ENCODE assay signal across 8 cellular contexts in genomic region chr15:39934415-39935044, GRCh38. TPM values are rescaled to one million over a fixed set of nuclear protein-coding genes. Genes with fewer than 3 reads are reported as not detected.
DNase-seq lines count a peak whose midpoint lies in the region; ATAC-seq and TF ChIP-seq lines count a peak whose summit lies in the region.

No MANE protein-coding gene starts in this region.

- H3K4me2 ChIP-seq in parathyroid adenoma (ENCODE audit: low read length), result peak overlapping the region; percentile 88

- H3K4me3 ChIP-seq in parathyroid adenoma (ENCODE audit: low read depth, low read length), result peak overlapping the region; percentile 79

- CTCF ChIA-PET in Calu3 (lab: Charles Lee), result interaction anchor here (1.2 kb wide), 1 partner anchor 47 kb away, joined by 3 read pairs; no protein-coding TSS in a partner anchor

- no peak for TF ChIP-seq CTCF in Calu3 (IDR thresholded peaks at IDR 0.05; ENCODE audit: unreplicated experiment)
- no peak for TF ChIP-seq CTCF in glutamatergic neuron (IDR thresholded peaks at IDR 0.05; ENCODE audit: partially characterized antibody, unreplicated experiment)
- no peak for TF ChIP-seq CTCF in parathyroid adenoma (IDR thresholded peaks at IDR 0.05)

- no peaks in the 10 kb centered on the region for H3K9me3 Mint-ChIP-seq in Calu3 (ENCODE audit: low read depth, unreplicated experiment)
- H3K9me3 Mint-ChIP-seq in activated T-cell treated with anti-CD3 and anti-CD28 coated beads, Interleukin-2, amount 50 U/mL, for 4 hours, result no peaks in the 10 kb centered on the region
- peaks cover 2% of the 10 kb centered on the region for H3K9me3 Mint-ChIP-seq in glutamatergic neuron (ENCODE audit: unreplicated experiment)

- H3K79me2 ChIP-seq in parathyroid adenoma, result peaks cover 3% of the 10 kb centered on the region

- no peaks in the 10 kb centered on the region for H3K27me3 Mint-ChIP-seq in Calu3 (ENCODE audit: unreplicated experiment)
- H3K27me3 Mint-ChIP-seq in activated T-cell treated with anti-CD3 and anti-CD28 coated beads, Interleukin-2, amount 50 U/mL, for 4 hours (ENCODE audit: low read depth), result peaks cover 6% of the 10 kb centered on the region
- H3K27me3 Mint-ChIP-seq in glutamatergic neuron (ENCODE audit: unreplicated experiment), result peaks cover 2% of the 10 kb centered on the region

- peak overlapping the region; percentile 90 for H3K4me3 Mint-ChIP-seq in Calu3 (ENCODE audit: low read depth, unreplicated experiment)
- H3K4me3 Mint-ChIP-seq in activated T-cell treated with anti-CD3 and anti-CD28 coated beads, Interleukin-2, amount 50 U/mL, for 4 hours, result peak overlapping the region; percentile 87
- H3K4me3 Mint-ChIP-seq in glutamatergic neuron (ENCODE audit: unreplicated experiment), result peak overlapping the region; percentile 98

- H3K9ac ChIP-seq in parathyroid adenoma, result no peak overlapping the region

- no peaks in the 10 kb centered on the region for H3K27me3 ChIP-seq in parathyroid adenoma (ENCODE audit: control insufficient read depth, insufficient read depth, low read length)

- peak overlapping the region; percentile 71 for H3K27ac Mint-ChIP-seq in Calu3 (ENCODE audit: unreplicated experiment)
- H3K27ac Mint-ChIP-seq in glutamatergic neuron (ENCODE audit: unreplicated experiment), result peak overlapping the region; percentile 67

- H3K9me3 ChIP-seq in parathyroid adenoma (ENCODE audit: control insufficient read depth, low read length), result no peaks in the 10 kb centered on the region

- peak overlapping the region; percentile 77 for H3K27ac ChIP-seq in parathyroid adenoma

- DNase-seq in Calu3 (no peak), glutamatergic neuron (no peak), iPS-NIHi11 (ENCODE audit: low spot score) (no peak), COR-L47 (lab: John Stamatoyannopoulos, UW) (no peak)
- no peak for DNase-seq in activated T-cell treated with anti-CD3 and anti-CD28 coated beads, Interleukin-2, amount 50 U/mL, for 4 hours

- no peaks in the 10 kb centered on the region for H3K36me3 ChIP-seq in parathyroid adenoma (ENCODE audit: control insufficient read depth, insufficient read depth, low read length)

- H3K4me1 Mint-ChIP-seq in Calu3 (ENCODE audit: low read depth, unreplicated experiment) (peaks cover 16% of the 10 kb centered on the region), glutamatergic neuron (ENCODE audit: low read depth, unreplicated experiment) (peaks cover 4% of the 10 kb centered on the region)
- peaks cover 36% of the 10 kb centered on the region for H3K4me1 Mint-ChIP-seq in activated T-cell treated with anti-CD3 and anti-CD28 coated beads, Interleukin-2, amount 50 U/mL, for 4 hours (ENCODE audit: low read depth)

- ATAC-seq in HG02973 (IDR thresholded peaks at IDR 0.05; ENCODE audit: unreplicated experiment) (peak; percentile 14), GM18870 (IDR thresholded peaks at IDR 0.05; ENCODE audit: unreplicated experiment) (no peak)
- peak in 1 of 2 donors; percentile 4 for ATAC-seq in activated T-cell treated with anti-CD3 and anti-CD28 coated beads, Interleukin-2, amount 50 U/mL, for 4 hours

- H2AFZ ChIP-seq in parathyroid adenoma, result peak overlapping the region; percentile 88

- H3K4me1 ChIP-seq in parathyroid adenoma, result no peaks in the 10 kb centered on the region

- H3K36me3 Mint-ChIP-seq in Calu3 (ENCODE audit: insufficient read depth, unreplicated experiment) (peaks cover 18% of the 10 kb centered on the region), glutamatergic neuron (ENCODE audit: unreplicated experiment) (no peaks in the 10 kb centered on the region)
- peaks cover 7% of the 10 kb centered on the region for H3K36me3 Mint-ChIP-seq in activated T-cell treated with anti-CD3 and anti-CD28 coated beads, Interleukin-2, amount 50 U/mL, for 4 hours (ENCODE audit: insufficient read depth)

- intact Hi-C loops in Calu3 (cut with micrococcal nuclease; ENCODE audit: unreplicated experiment), result loop anchor here (5.0 kb wide), 2 partner anchors 132 to 147 kb away; no protein-coding TSS in a partner anchor

- BruUV-seq in Calu3 (replicated peaks; lab: Mats Ljungman, UMichigan), result TSS peak; percentile 43

RNA-seq across cellular contexts. Expression of gene EIF2AK4, which starts 0.6 kb away (rescaled TPM):
- total RNA-seq in Calu3 (2022), result 14.9 and 18.5 TPM in 2 replicates
- total RNA-seq in activated T-cell treated with anti-CD3 and anti-CD28 coated beads, Interleukin-2, amount 50 U/mL, for 4 hours, result 10 to 100 TPM; 17.6 to 20.9 (median 19.5) TPM
- total RNA-seq in glutamatergic neuron (ENCODE audit: unreplicated experiment), result 17.7 TPM

RNA-seq across cellular contexts. Expression of gene GPR176, which starts 14.5 kb away (rescaled TPM):
- total RNA-seq in Calu3 (2022) (7.3 and 10.2 TPM in 2 replicates), glutamatergic neuron (ENCODE audit: unreplicated experiment) (15.9 TPM)
- under 1 TPM; 0.13 to 0.19 (median 0.13) TPM for total RNA-seq in activated T-cell treated with anti-CD3 and anti-CD28 coated beads, Interleukin-2, amount 50 U/mL, for 4 hours
